Comparison of ENCODE assay signal across 1 cellular context in genomic region chrX:1385251-1385794, GRCh38.
TF ChIP-seq lines count a peak whose summit lies in the region.

No MANE protein-coding gene starts in this region.

TF ChIP-seq in HepG2, 621 proteins besides CTCF, POLR2A, EP300 and RAD21 (continues in another document):
- TF ChIP-seq REL (CRISPR knock-in tag; conservative IDR thresholded peaks at IDR 0.05) (no peak), IRF2 (CRISPR knock-in tag; IDR thresholded peaks at IDR 0.05) (no peak), ZBTB37 (CRISPR knock-in tag; IDR thresholded peaks at IDR 0.05) (no peak), ZBTB33 (CRISPR knock-in tag; IDR thresholded peaks at IDR 0.05) (peak; percentile 76; the same call in 1 of the 2 replicates), POLR2AphosphoS5 (IDR thresholded peaks at IDR 0.05; ENCODE audit: low read depth, low read length) (peak; percentile 33; the same call in 1 of the 2 replicates), RBFOX2 (IDR thresholded peaks at IDR 0.05; ENCODE audit: low read depth, low read length) (peak; percentile 58), ZNF816 (CRISPR knock-in tag; IDR thresholded peaks at IDR 0.05; ENCODE audit: borderline replicate concordance) (no peak), SALL2 (CRISPR knock-in tag; IDR thresholded peaks at IDR 0.05) (no peak), ASH2L (IDR thresholded peaks at IDR 0.05; ENCODE audit: insufficient read length, low read depth, low read length) (peak; percentile 24), POLR2G (IDR thresholded peaks at IDR 0.05; ENCODE audit: low read depth, low read length) (peak; percentile 58), POLR2AphosphoS2 (IDR thresholded peaks at IDR 0.05; ENCODE audit: low read depth, low read length) (peak; percentile 91), NRL (CRISPR knock-in tag; IDR thresholded peaks at IDR 0.05; ENCODE audit: borderline replicate concordance) (0 out of 2 replicates have a peak, but pooled peaks have one; percentile 16), TAF1 (CRISPR knock-in tag; IDR thresholded peaks at IDR 0.05) (no peak), PTBP1 (IDR thresholded peaks at IDR 0.05; ENCODE audit: low read depth, low read length, poor library complexity, severe bottlenecking) (no peak), RBM22 (optimal IDR thresholded peaks at IDR 0.05; ENCODE audit: low read length) (peak; percentile 81), ZNF414 (CRISPR knock-in tag; IDR thresholded peaks at IDR 0.05) (no peak), CREB1 (IDR thresholded peaks at IDR 0.05) (no peak), CREB1 (CRISPR knock-in tag; IDR thresholded peaks at IDR 0.05) (no peak), JUNB (CRISPR knock-in tag; IDR thresholded peaks at IDR 0.05; ENCODE audit: borderline replicate concordance) (no peak), AGO2 (optimal IDR thresholded peaks at IDR 0.05; ENCODE audit: low read depth, low read length) (peak; percentile 92), HNRNPL (IDR thresholded peaks at IDR 0.05; ENCODE audit: low read depth, low read length) (0 out of 2 replicates have a peak, but pooled peaks have one; percentile 28), KAT7 (CRISPR knock-in tag; IDR thresholded peaks at IDR 0.05; ENCODE audit: borderline replicate concordance) (no peak), CSRNP2 (CRISPR knock-in tag; conservative IDR thresholded peaks at IDR 0.05; ENCODE audit: low read depth) (no peak), RFXAP (CRISPR knock-in tag; IDR thresholded peaks at IDR 0.05; ENCODE audit: borderline replicate concordance) (no peak), ZNF720 (CRISPR knock-in tag; IDR thresholded peaks at IDR 0.05) (no peak), ZNF891 (CRISPR knock-in tag; IDR thresholded peaks at IDR 0.05) (no peak), KIAA2018 (CRISPR knock-in tag; IDR thresholded peaks at IDR 0.05; ENCODE audit: borderline replicate concordance) (no peak), SSRP1 (CRISPR knock-in tag; IDR thresholded peaks at IDR 0.05) (no peak), ZNF292 (CRISPR knock-in tag; IDR thresholded peaks at IDR 0.05; ENCODE audit: borderline replicate concordance, low read depth) (no peak), HNF1A (IDR thresholded peaks at IDR 0.05; ENCODE audit: low read depth) (no peak), HNF1A (CRISPR knock-in tag; IDR thresholded peaks at IDR 0.05; ENCODE audit: borderline replicate concordance) (peak; percentile 26; the same call in 1 of the 2 replicates), ZNF30 (CRISPR knock-in tag; IDR thresholded peaks at IDR 0.05) (no peak), ZNF354B (CRISPR knock-in tag; IDR thresholded peaks at IDR 0.05) (no peak), MED1 (CRISPR knock-in tag; IDR thresholded peaks at IDR 0.05) (no peak), ZNF251 (CRISPR knock-in tag; IDR thresholded peaks at IDR 0.05) (no peak)
- TF ChIP-seq, protein P1, sequence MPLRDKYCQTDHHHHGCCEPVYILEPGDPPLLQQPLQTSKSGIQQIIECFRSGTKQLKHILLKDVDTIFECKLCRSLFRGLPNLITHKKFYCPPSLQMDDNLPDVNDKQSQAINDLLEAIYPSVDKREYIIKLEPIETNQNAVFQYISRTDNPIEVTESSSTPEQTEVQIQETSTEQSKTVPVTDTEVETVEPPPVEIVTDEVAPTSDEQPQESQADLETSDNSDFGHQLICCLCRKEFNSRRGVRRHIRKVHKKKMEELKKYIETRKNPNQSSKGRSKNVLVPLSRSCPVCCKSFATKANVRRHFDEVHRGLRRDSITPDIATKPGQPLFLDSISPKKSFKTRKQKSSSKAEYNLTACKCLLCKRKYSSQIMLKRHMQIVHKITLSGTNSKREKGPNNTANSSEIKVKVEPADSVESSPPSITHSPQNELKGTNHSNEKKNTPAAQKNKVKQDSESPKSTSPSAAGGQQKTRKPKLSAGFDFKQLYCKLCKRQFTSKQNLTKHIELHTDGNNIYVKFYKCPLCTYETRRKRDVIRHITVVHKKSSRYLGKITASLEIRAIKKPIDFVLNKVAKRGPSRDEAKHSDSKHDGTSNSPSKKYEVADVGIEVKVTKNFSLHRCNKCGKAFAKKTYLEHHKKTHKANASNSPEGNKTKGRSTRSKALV (CRISPR knock-in tag; IDR thresholded peaks at IDR 0.05), result no peak
- TF ChIP-seq, protein P2, sequence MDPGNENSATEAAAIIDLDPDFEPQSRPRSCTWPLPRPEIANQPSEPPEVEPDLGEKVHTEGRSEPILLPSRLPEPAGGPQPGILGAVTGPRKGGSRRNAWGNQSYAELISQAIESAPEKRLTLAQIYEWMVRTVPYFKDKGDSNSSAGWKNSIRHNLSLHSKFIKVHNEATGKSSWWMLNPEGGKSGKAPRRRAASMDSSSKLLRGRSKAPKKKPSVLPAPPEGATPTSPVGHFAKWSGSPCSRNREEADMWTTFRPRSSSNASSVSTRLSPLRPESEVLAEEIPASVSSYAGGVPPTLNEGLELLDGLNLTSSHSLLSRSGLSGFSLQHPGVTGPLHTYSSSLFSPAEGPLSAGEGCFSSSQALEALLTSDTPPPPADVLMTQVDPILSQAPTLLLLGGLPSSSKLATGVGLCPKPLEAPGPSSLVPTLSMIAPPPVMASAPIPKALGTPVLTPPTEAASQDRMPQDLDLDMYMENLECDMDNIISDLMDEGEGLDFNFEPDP (CRISPR knock-in tag; conservative IDR thresholded peaks at IDR 0.05), result no peak
